27 cellular contexts compared by ENCODE assay signal in the genomic region with DNA sequence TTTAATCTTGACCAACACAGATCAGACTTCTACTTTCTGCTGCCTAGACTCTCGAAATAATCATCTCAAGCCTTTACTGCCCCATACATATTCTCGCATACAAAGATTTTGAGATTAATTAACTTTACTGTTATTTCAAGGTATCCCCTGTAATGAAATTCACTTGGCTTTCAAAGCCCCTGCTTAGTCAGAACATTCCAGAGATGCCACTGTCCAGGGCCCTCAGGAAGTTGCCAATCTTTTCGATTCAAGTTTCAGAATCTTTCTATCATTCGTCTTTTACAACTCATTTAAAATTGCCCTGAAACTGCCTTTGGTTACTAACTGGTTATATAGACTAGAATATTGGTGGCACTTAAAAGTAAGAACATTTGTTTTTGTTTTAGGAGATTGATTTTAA.
"Had no signal": no experiment of that assay in that cellular context is flagged by ENCODE, and none has a peak within 500 bp of the region (broad histone marks: within the 10 kb centered on the region; RNA-seq: fewer than 3 reads in every experiment).

No MANE protein-coding gene starts in this region.

- DNase-seq: activated CD4-positive, alpha-beta memory T cell treated with anti-CD3 and anti-CD28 coated beads, Interleukin-2, amount 10 ng/mL, durations not matched to agents 7 days and 5 days; activated CD4-positive, alpha-beta T cell treated with anti-CD3 and anti-CD28 coated beads for 1 hour; activated CD4-positive, alpha-beta T cell treated with anti-CD3 and anti-CD28 coated beads for 4 hours; activated CD4-positive, alpha-beta T cell treated with anti-CD3 and anti-CD28 coated beads, Interleukin-2, amount 10 ng/mL, durations not matched to agents 7 days and 5 days; activated CD4-positive, alpha-beta T cell treated with anti-CD3 and anti-CD28 coated beads, Interleukin-2, amount 50 U/mL, for 4 hours; activated CD8-positive, alpha-beta memory T cell treated with anti-CD3 and anti-CD28 coated beads, Interleukin-2, amount 50 U/mL, for 48 hours; activated gamma-delta T cell; activated naive CD4-positive, alpha-beta T cell; activated naive CD4-positive, alpha-beta T cell treated with anti-CD3 and anti-CD28 coated beads, Interleukin-2, amount 10 ng/mL, durations not matched to agents 7 days and 5 days; activated naive CD8-positive, alpha-beta T cell treated with anti-CD3 and anti-CD28 coated beads, Interleukin-2, amount 10 ng/mL, durations not matched to agents 7 days and 5 days; activated T-cell treated with anti-CD3 and anti-CD28 coated beads for 4 hours; activated T-cell treated with anti-CD3 and anti-CD28 coated beads, Interleukin-2, amount 50 U/mL, for 24 hours; activated T-cell treated with anti-CD3 and anti-CD28 coated beads, Interleukin-2, amount 50 U/mL, for 72 hours; brain microvascular endothelial cell; dorsolateral prefrontal cortex; effector memory CD4-positive, alpha-beta T cell; erythroblast; foreskin melanocyte; heart right ventricle; T-helper 2 cell had no signal

- H3K36me3 Mint-ChIP-seq: activated naive CD4-positive, alpha-beta T cell treated with anti-CD3 and anti-CD28 coated beads, Interleukin-2, amount 10 ng/mL, durations not matched to agents 7 days and 5 days; activated naive CD4-positive, alpha-beta T cell treated with anti-CD3 and anti-CD28 coated beads, Interleukin-2, amount 50 U/mL, for 72 hours; activated naive CD8-positive, alpha-beta T cell treated with anti-CD3 and anti-CD28 coated beads, Interleukin-2, amount 10 ng/mL, durations not matched to agents 7 days and 5 days had no signal

- H3K4me1 ChIP-seq: ascending aorta, esophagus muscularis mucosa, gastroesophageal sphincter, heart right ventricle had no signal

- H3K4me3 ChIP-seq: ascending aorta, coronary artery, dorsolateral prefrontal cortex, esophagus muscularis mucosa, gastroesophageal sphincter, heart right ventricle had no signal

- H3K4me3 Mint-ChIP-seq: activated CD4-positive, alpha-beta memory T cell treated with anti-CD3 and anti-CD28 coated beads, Interleukin-2, amount 10 ng/mL, durations not matched to agents 7 days and 5 days; activated CD4-positive, alpha-beta T cell treated with anti-CD3 and anti-CD28 coated beads, Interleukin-2, amount 10 ng/mL, durations not matched to agents 7 days and 5 days; activated naive CD4-positive, alpha-beta T cell treated with anti-CD3 and anti-CD28 coated beads, Interleukin-2, amount 10 ng/mL, durations not matched to agents 7 days and 5 days; activated naive CD8-positive, alpha-beta T cell treated with anti-CD3 and anti-CD28 coated beads, Interleukin-2, amount 10 ng/mL, durations not matched to agents 7 days and 5 days; activated T-cell treated with anti-CD3 and anti-CD28 coated beads, Interleukin-2, amount 50 U/mL, for 24 hours; activated T-cell treated with anti-CD3 and anti-CD28 coated beads, Interleukin-2, amount 50 U/mL, for 72 hours; central memory CD8-positive, alpha-beta T cell; dendritic cell treated with granulocyte-macrophage colony-stimulating factor and Interleukin-4, amounts not matched to agents 40 ng/mL and 50 ng/mL, for 4 days had no signal

- H3K27me3 ChIP-seq: ascending aorta, brain microvascular endothelial cell, dorsolateral prefrontal cortex, esophagus muscularis mucosa, gastroesophageal sphincter, heart right ventricle had no signal

- H3K9me3 Mint-ChIP-seq: activated CD4-positive, alpha-beta memory T cell treated with anti-CD3 and anti-CD28 coated beads, Interleukin-2, amount 10 ng/mL, durations not matched to agents 7 days and 5 days; activated CD4-positive, alpha-beta T cell treated with anti-CD3 and anti-CD28 coated beads, Interleukin-2, amount 10 ng/mL, durations not matched to agents 7 days and 5 days; activated naive CD4-positive, alpha-beta T cell treated with anti-CD3 and anti-CD28 coated beads, Interleukin-2, amount 50 U/mL, for 72 hours; activated naive CD8-positive, alpha-beta T cell treated with anti-CD3 and anti-CD28 coated beads, Interleukin-2, amount 10 ng/mL, durations not matched to agents 7 days and 5 days; activated T-cell treated with anti-CD3 and anti-CD28 coated beads, Interleukin-2, amount 50 U/mL, for 72 hours; central memory CD8-positive, alpha-beta T cell; dendritic cell treated with granulocyte-macrophage colony-stimulating factor and Interleukin-4, amounts not matched to agents 40 ng/mL and 50 ng/mL, for 4 days had no signal

- H3K27ac Mint-ChIP-seq: activated CD4-positive, alpha-beta memory T cell treated with anti-CD3 and anti-CD28 coated beads, Interleukin-2, amount 10 ng/mL, durations not matched to agents 7 days and 5 days; activated CD4-positive, alpha-beta T cell treated with anti-CD3 and anti-CD28 coated beads, Interleukin-2, amount 10 ng/mL, durations not matched to agents 7 days and 5 days; activated naive CD4-positive, alpha-beta T cell treated with anti-CD3 and anti-CD28 coated beads, Interleukin-2, amount 10 ng/mL, durations not matched to agents 7 days and 5 days; activated naive CD4-positive, alpha-beta T cell treated with anti-CD3 and anti-CD28 coated beads, Interleukin-2, amount 50 U/mL, for 72 hours; activated naive CD8-positive, alpha-beta T cell treated with anti-CD3 and anti-CD28 coated beads, Interleukin-2, amount 10 ng/mL, durations not matched to agents 7 days and 5 days; activated T-cell treated with anti-CD3 and anti-CD28 coated beads, Interleukin-2, amount 50 U/mL, for 24 hours; activated T-cell treated with anti-CD3 and anti-CD28 coated beads, Interleukin-2, amount 50 U/mL, for 72 hours; dendritic cell treated with granulocyte-macrophage colony-stimulating factor and Interleukin-4, amounts not matched to agents 40 ng/mL and 50 ng/mL, for 4 days had no signal

- ATAC-seq: activated naive CD4-positive, alpha-beta T cell treated with anti-CD3 and anti-CD28 coated beads, Interleukin-2, amount 50 U/mL, for 72 hours; activated T-cell treated with anti-CD3 and anti-CD28 coated beads, Interleukin-2, amount 50 U/mL, for 72 hours; gastroesophageal sphincter; heart right ventricle had no signal

- H3K27ac ChIP-seq: ascending aorta, brain microvascular endothelial cell, coronary artery, dorsolateral prefrontal cortex, esophagus muscularis mucosa, gastroesophageal sphincter, heart right ventricle had no signal

- H3K27me3 Mint-ChIP-seq: activated CD4-positive, alpha-beta memory T cell treated with anti-CD3 and anti-CD28 coated beads, Interleukin-2, amount 10 ng/mL, durations not matched to agents 7 days and 5 days; activated CD4-positive, alpha-beta T cell treated with anti-CD3 and anti-CD28 coated beads, Interleukin-2, amount 10 ng/mL, durations not matched to agents 7 days and 5 days; activated naive CD4-positive, alpha-beta T cell treated with anti-CD3 and anti-CD28 coated beads, Interleukin-2, amount 10 ng/mL, durations not matched to agents 7 days and 5 days; activated T-cell treated with anti-CD3 and anti-CD28 coated beads, Interleukin-2, amount 50 U/mL, for 24 hours; central memory CD8-positive, alpha-beta T cell; dendritic cell treated with granulocyte-macrophage colony-stimulating factor and Interleukin-4, amounts not matched to agents 40 ng/mL and 50 ng/mL, for 4 days had no signal

- H3K36me3 ChIP-seq: ascending aorta, brain microvascular endothelial cell, esophagus muscularis mucosa, gastroesophageal sphincter had no signal

- H3K4me1 Mint-ChIP-seq: activated CD4-positive, alpha-beta memory T cell treated with anti-CD3 and anti-CD28 coated beads, Interleukin-2, amount 10 ng/mL, durations not matched to agents 7 days and 5 days; activated CD4-positive, alpha-beta T cell treated with anti-CD3 and anti-CD28 coated beads, Interleukin-2, amount 10 ng/mL, durations not matched to agents 7 days and 5 days; activated naive CD4-positive, alpha-beta T cell treated with anti-CD3 and anti-CD28 coated beads, Interleukin-2, amount 10 ng/mL, durations not matched to agents 7 days and 5 days; activated naive CD8-positive, alpha-beta T cell treated with anti-CD3 and anti-CD28 coated beads, Interleukin-2, amount 10 ng/mL, durations not matched to agents 7 days and 5 days; central memory CD8-positive, alpha-beta T cell had no signal

- H3K9me3 ChIP-seq: ascending aorta, esophagus muscularis mucosa, gastroesophageal sphincter, heart right ventricle had no signal
